In genomic region chr9:114220129-114220541, GRCh38 we compare ENCODE assay signal across 33 cellular contexts.
DNase-seq lines count a peak whose midpoint lies in the region; ATAC-seq and TF ChIP-seq lines count a peak whose summit lies in the region.
"Had no signal": no experiment of that assay in that cellular context is flagged by ENCODE, and none has a peak within 500 bp of the region (broad histone marks: within the 10 kb centered on the region; RNA-seq: fewer than 3 reads in every experiment).

No MANE protein-coding gene starts in this region.

- POLR2A ChIA-PET in activated CD4-positive, alpha-beta memory T cell treated with anti-CD3 and anti-CD28 coated beads, Interleukin-2, amount 10 ng/mL, durations not matched to agents 7 days and 5 days (lab: Charles Lee), result no interaction called here

- no peaks in the 10 kb centered on the region for H3K79me2 ChIP-seq in osteoblast (ENCODE audit: insufficient read depth, low read length)

- no peak overlapping the region for H3K4me2 ChIP-seq in osteoblast (ENCODE audit: insufficient read depth, low read length)
- H3K4me2 ChIP-seq: smooth muscle cell had no signal

- H3K36me3 ChIP-seq in osteoblast (ENCODE audit: insufficient read depth, low read length), result peaks cover 6% of the 10 kb centered on the region

- no peaks in the 10 kb centered on the region for H4K20me1 ChIP-seq in osteoblast (ENCODE audit: insufficient read depth, low read length)

- peaks cover 3% of the 10 kb centered on the region; the same call in 1 of the 2 replicates for H3K27me3 Mint-ChIP-seq in HFFc6 (ENCODE audit: insufficient read depth)
- no peaks in the 10 kb centered on the region for H3K27me3 Mint-ChIP-seq in activated CD4-positive, alpha-beta memory T cell treated with anti-CD3 and anti-CD28 coated beads, Interleukin-2, amount 10 ng/mL, durations not matched to agents 7 days and 5 days
- H3K27me3 Mint-ChIP-seq: activated B cell treated with CpG ODN at 0.5 μM for 24 hours, T-cell had no signal

- no peak overlapping the region; the same call in 1 of the 2 replicates for H3K4me3 Mint-ChIP-seq in HFFc6
- no peak overlapping the region for H3K4me3 Mint-ChIP-seq in activated CD4-positive, alpha-beta memory T cell treated with anti-CD3 and anti-CD28 coated beads, Interleukin-2, amount 10 ng/mL, durations not matched to agents 7 days and 5 days
- H3K4me3 Mint-ChIP-seq: activated B cell treated with CpG ODN at 0.5 μM for 24 hours; activated T-helper 1 cell treated with anti-CD3 and anti-CD28 coated beads, Interleukin-12 subunit alpha, Interleukin-12 subunit beta, Interleukin-2, Interleukin-4 antibody, amounts not matched to agents 30 ng/mL and 10 ng/mL and 1 ng/mL, durations not matched to agents 14 hours and 24 hours and 36 hours; memory B cell; naive thymus-derived CD4-positive, alpha-beta T cell; T-cell had no signal

- no peak for TF ChIP-seq CTCF in HFFc6 (IDR thresholded peaks at IDR 0.05)
- TF ChIP-seq CTCF in fibroblast of villous mesenchyme (IDR thresholded peaks at IDR 0.05; ENCODE audit: insufficient read depth, low read depth, low read length), result no peak
- no peak for TF ChIP-seq CTCF in osteoblast (IDR thresholded peaks at IDR 0.05; ENCODE audit: extremely low read depth, low read depth, low read length)

- ATAC-seq in HG02678 (IDR thresholded peaks at IDR 0.05; ENCODE audit: unreplicated experiment) (no peak), GM19035 (IDR thresholded peaks at IDR 0.05; ENCODE audit: unreplicated experiment) (no peak)
- ATAC-seq: HCT116; naive thymus-derived CD4-positive, alpha-beta T cell; T-cell had no signal

- no peaks in the 10 kb centered on the region for H3K9me3 Mint-ChIP-seq in HFFc6
- H3K9me3 Mint-ChIP-seq in activated CD4-positive, alpha-beta memory T cell treated with anti-CD3 and anti-CD28 coated beads, Interleukin-2, amount 10 ng/mL, durations not matched to agents 7 days and 5 days, result no peaks in the 10 kb centered on the region
- H3K9me3 Mint-ChIP-seq: activated B cell treated with CpG ODN at 0.5 μM for 24 hours; activated T-helper 1 cell treated with anti-CD3 and anti-CD28 coated beads, Interleukin-12 subunit alpha, Interleukin-12 subunit beta, Interleukin-2, Interleukin-4 antibody, amounts not matched to agents 30 ng/mL and 10 ng/mL and 1 ng/mL, durations not matched to agents 14 hours and 24 hours and 36 hours; memory B cell; naive thymus-derived CD4-positive, alpha-beta T cell; T-cell had no signal

- CTCF ChIA-PET in activated CD4-positive, alpha-beta memory T cell treated with anti-CD3 and anti-CD28 coated beads, Interleukin-2, amount 10 ng/mL, durations not matched to agents 7 days and 5 days (lab: Charles Lee), result no interaction called here

- H3K36me3 Mint-ChIP-seq in HFFc6 (ENCODE audit: low read depth), result peaks cover 25% of the 10 kb centered on the region
- no peaks in the 10 kb centered on the region for H3K36me3 Mint-ChIP-seq in activated CD4-positive, alpha-beta memory T cell treated with anti-CD3 and anti-CD28 coated beads, Interleukin-2, amount 10 ng/mL, durations not matched to agents 7 days and 5 days (ENCODE audit: low read depth)
- H3K36me3 Mint-ChIP-seq: memory B cell; naive thymus-derived CD4-positive, alpha-beta T cell; T-cell had no signal

- H3K9me3 ChIP-seq in osteoblast (ENCODE audit: low read depth, low read length), result no peaks in the 10 kb centered on the region
- H3K9me3 ChIP-seq: BLaER1 treated with 17β-estradiol and CSF1 and Interleukin-3, amounts not matched to agents 10 nM and 100 nM; tibial nerve had no signal

- H3K27me3 ChIP-seq in osteoblast (ENCODE audit: insufficient read depth, low read length), result no peaks in the 10 kb centered on the region
- H3K27me3 ChIP-seq: BLaER1 treated with 17β-estradiol and CSF1 and Interleukin-3, amounts not matched to agents 10 nM and 100 nM; tibial nerve had no signal

- peaks cover 32% of the 10 kb centered on the region for H3K4me1 ChIP-seq in osteoblast (ENCODE audit: insufficient read depth, low read length)

- H3K27ac Mint-ChIP-seq in HFFc6, result peak overlapping the region; percentile 85
- no peak overlapping the region for H3K27ac Mint-ChIP-seq in activated CD4-positive, alpha-beta memory T cell treated with anti-CD3 and anti-CD28 coated beads, Interleukin-2, amount 10 ng/mL, durations not matched to agents 7 days and 5 days
- H3K27ac Mint-ChIP-seq: activated B cell treated with CpG ODN at 0.5 μM for 24 hours; activated T-helper 1 cell treated with anti-CD3 and anti-CD28 coated beads, Interleukin-12 subunit alpha, Interleukin-12 subunit beta, Interleukin-2, Interleukin-4 antibody, amounts not matched to agents 30 ng/mL and 10 ng/mL and 1 ng/mL, durations not matched to agents 14 hours and 24 hours and 36 hours; memory B cell; naive thymus-derived CD4-positive, alpha-beta T cell; T-cell had no signal

- H3K4me1 Mint-ChIP-seq in HFFc6 (ENCODE audit: low read depth), result peaks cover 83% of the 10 kb centered on the region
- no peaks in the 10 kb centered on the region for H3K4me1 Mint-ChIP-seq in activated CD4-positive, alpha-beta memory T cell treated with anti-CD3 and anti-CD28 coated beads, Interleukin-2, amount 10 ng/mL, durations not matched to agents 7 days and 5 days
- H3K4me1 Mint-ChIP-seq: activated B cell treated with CpG ODN at 0.5 μM for 24 hours; memory B cell; naive thymus-derived CD4-positive, alpha-beta T cell; T-cell had no signal

- H3K4me3 ChIP-seq in fibroblast of villous mesenchyme (ENCODE audit: low read depth, low read length) (no peak overlapping the region), osteoblast (ENCODE audit: insufficient read depth, low read length) (no peak overlapping the region)
- H3K4me3 ChIP-seq: BLaER1 treated with 17β-estradiol and CSF1 and Interleukin-3, amounts not matched to agents 10 nM and 100 nM; smooth muscle cell; tibial nerve had no signal

- H3K27ac ChIP-seq in osteoblast (ENCODE audit: low read depth, low read length), result no peak overlapping the region
- H3K27ac ChIP-seq: BLaER1 treated with 17β-estradiol and CSF1 and Interleukin-3, amounts not matched to agents 10 nM and 100 nM; tibial nerve had no signal

- H2AFZ ChIP-seq in osteoblast (ENCODE audit: low read length), result no peak overlapping the region

- DNase-seq in AG08396 (ENCODE audit: low spot score) (peak; percentile 71), HFFc6 (peak; percentile 64), fibroblast of villous mesenchyme (ENCODE audit: low read depth) (peak; percentile 87), osteoblast (ENCODE audit: insufficient read length, low spot score, missing footprints) (peak; percentile 65), NCI-H1436 (lab: John Stamatoyannopoulos, UW) (no peak)
- no peak for DNase-seq in activated CD4-positive, alpha-beta memory T cell treated with anti-CD3 and anti-CD28 coated beads, Interleukin-2, amount 10 ng/mL, durations not matched to agents 7 days and 5 days
- DNase-seq: activated B cell treated with CpG ODN at 0.5 μM for 24 hours; activated CD4-positive, alpha-beta T cell treated with anti-CD3 and anti-CD28 coated beads, Interleukin-2, amount 50 U/mL, for 1 hour; activated naive CD4-positive, alpha-beta T cell treated with anti-CD3 and anti-CD28 coated beads, Interleukin-2, amount 50 U/mL, for 16 hours; amniotic stem cell; effector CD8-positive, alpha-beta T cell; erythroblast; foreskin melanocyte; GF-D8; MV-4-11; naive thymus-derived CD4-positive, alpha-beta T cell; NCI-H146; NCI-H2171; NCI-H524; NK-92 treated with Interleukin-12 subunit alpha and Interleukin-12 subunit beta, amount 100 ng/mL, for 24 hours; occipital lobe; SHP77; stimulated activated CD4-positive, alpha-beta T cell treated with anti-CD3 and anti-CD28 coated beads, Interleukin-1b, Interleukin-23, amount 100 ng/mL, for 48 hours; stimulated activated CD8-positive, alpha-beta memory T cell treated with anti-CD3 and anti-CD28 coated beads, Interleukin-4, amount 100 ng/mL, for 48 hours; T-cell had no signal

Comparison
In these comparisons a context has a peak if more than half of its experiments do, and no peak if none do; other contexts are left out.
1. DNase-seq: peak in AG08396 (single experiment), HFFc6 (single experiment), fibroblast of villous mesenchyme (single experiment) and osteoblast (single experiment); none in activated CD4-positive, alpha-beta memory T cell treated with anti-CD3 and anti-CD28 coated beads, Interleukin-2, amount 10 ng/mL, durations not matched to agents 7 days and 5 days (single experiment) and NCI-H1436 (single experiment).